In the genomic region with DNA sequence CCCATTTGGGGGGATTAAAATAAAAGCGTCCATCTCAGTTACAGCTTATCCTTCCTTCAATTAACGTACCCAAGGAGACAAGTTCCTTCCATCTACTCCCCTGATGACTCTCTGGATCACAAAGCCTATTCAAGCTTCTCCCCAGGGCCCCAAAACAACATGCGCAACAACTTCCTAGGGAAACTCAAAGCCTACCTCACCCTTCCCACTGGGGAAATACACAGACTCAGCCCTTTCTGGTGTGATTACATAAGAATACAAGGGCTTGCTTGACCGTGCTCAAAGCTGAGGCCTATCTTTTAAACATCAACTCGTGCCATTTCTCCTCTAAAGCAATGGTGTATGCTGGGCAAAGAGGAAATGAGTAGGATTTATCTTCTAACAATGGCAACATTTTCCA, we compare ENCODE assay signal across 12 cellular contexts.
DNase-seq lines count a peak whose midpoint lies in the region; ATAC-seq and TF ChIP-seq lines count a peak whose summit lies in the region.
"Had no signal": no experiment of that assay in that cellular context is flagged by ENCODE, and none has a peak within 500 bp of the region (broad histone marks: within the 10 kb centered on the region; RNA-seq: fewer than 3 reads in every experiment).

No MANE protein-coding gene starts in this region.

- H3K18ac ChIP-seq in IMR-90 (ENCODE audit: low read depth, low read length), result peak overlapping the region; percentile 20; the same call in 1 of the 2 replicates

- peak overlapping the region; percentile 15; the same call in 1 of the 3 replicates for H2BK15ac ChIP-seq in IMR-90 (ENCODE audit: low read depth, low read length)

- peak overlapping the region; percentile 52; the same call in 1 of the 2 replicates for H3K4ac ChIP-seq in IMR-90 (ENCODE audit: low read depth, low read length)

- no peaks in the 10 kb centered on the region for H3K9me3 ChIP-seq in IMR-90 (ENCODE audit: control insufficient read depth, insufficient read depth, low read length)
- no peaks in the 10 kb centered on the region for H3K9me3 ChIP-seq in skeletal muscle tissue (ENCODE audit: control insufficient read depth in 3 of 3, low read length in 3 of 3)

- peak overlapping the region; percentile 16 for H3K27ac Mint-ChIP-seq in activated T-helper 2 cell treated with anti-CD3 and anti-CD28 coated beads, Interferon-gamma antibody, Interleukin-2, Interleukin-4, amounts not matched to agents 10 μg/mL and 5 μg/mL and 100 μg/mL, durations not matched to agents 14 hours and 24 hours and 36 hours
- H3K27ac Mint-ChIP-seq: T-helper 17 cell had no signal

- peaks cover 26% of the 10 kb centered on the region for H3K36me3 ChIP-seq in IMR-90 (ENCODE audit: control insufficient read depth, insufficient read depth, low read length)
- H3K36me3 ChIP-seq in skeletal muscle tissue (ENCODE audit: control insufficient read depth in 3 of 3, insufficient read depth in 3 of 3, low read length in 3 of 3), result peaks cover 0 to 2% (median 2%) of the 10 kb centered on the region in 3 donors
- H3K36me3 ChIP-seq: cardiac muscle cell had no signal

- H2BK120ac ChIP-seq in IMR-90 (ENCODE audit: low read depth, low read length), result peak overlapping the region; percentile 25; the same call in 1 of the 2 replicates

- peak overlapping the region; percentile 79 for H4K5ac ChIP-seq in IMR-90 (ENCODE audit: low read depth, low read length)

- ATAC-seq in IMR-90 (ENCODE audit: low read depth) (no peak), GM21786 (IDR thresholded peaks at IDR 0.05; ENCODE audit: unreplicated experiment) (no peak), HG02981 (IDR thresholded peaks at IDR 0.05; ENCODE audit: unreplicated experiment) (no peak)
- ATAC-seq: T-helper 17 cell had no signal

- H2AK9ac ChIP-seq in IMR-90 (replicated peaks; ENCODE audit: low read depth, low read length, poor library complexity), result no peak overlapping the region

- H4K8ac ChIP-seq in IMR-90 (ENCODE audit: low read depth in 2 of 2, low read length in 2 of 2), result peak overlapping the region; percentile 4 to 18; a peak in 2 of 4 replicates

- TF ChIP-seq CTCF in IMR-90 (conservative IDR thresholded peaks at IDR 0.05; ENCODE audit: low read depth, low read length), result no peak

- no peaks in the 10 kb centered on the region for H3K27me3 Mint-ChIP-seq in activated T-helper 2 cell treated with anti-CD3 and anti-CD28 coated beads, Interferon-gamma antibody, Interleukin-2, Interleukin-4, amounts not matched to agents 10 μg/mL and 5 μg/mL and 100 μg/mL, durations not matched to agents 14 hours and 24 hours and 36 hours (ENCODE audit: low read depth)
- H3K27me3 Mint-ChIP-seq: T-helper 17 cell had no signal

- H3K4me1 ChIP-seq in IMR-90 (ENCODE audit: control insufficient read depth, insufficient read depth, low read length) (peaks cover 8% of the 10 kb centered on the region), skeletal muscle tissue (ENCODE audit: control insufficient read depth in 3 of 3, insufficient read depth in 3 of 3, low read length in 3 of 3) (peaks cover under 1 to 7% (median 2%) of the 10 kb centered on the region in 3 donors)

- 0 out of 2 replicates have a peak overlapping the region, but pooled peaks have one; percentile 70 for H3K23ac ChIP-seq in IMR-90 (ENCODE audit: low read depth, low read length)

- H3K4me3 ChIP-seq in IMR-90 (ENCODE audit: insufficient read depth, low read depth, low read length), result no peak overlapping the region
- H3K4me3 ChIP-seq in skeletal muscle tissue (ENCODE audit: low read length in 3 of 3), result peak overlapping the region in 1 of 3 donors; percentile 12
- H3K4me3 ChIP-seq: cardiac muscle cell had no signal

- no TSS peak for BruUV-seq in IMR-90 (replicated peaks; lab: Mats Ljungman, UMichigan)

- no peaks in the 10 kb centered on the region for H3K9me3 Mint-ChIP-seq in activated T-helper 2 cell treated with anti-CD3 and anti-CD28 coated beads, Interferon-gamma antibody, Interleukin-2, Interleukin-4, amounts not matched to agents 10 μg/mL and 5 μg/mL and 100 μg/mL, durations not matched to agents 14 hours and 24 hours and 36 hours

- peak overlapping the region; percentile 61 for H2BK5ac ChIP-seq in IMR-90 (ENCODE audit: low read depth, low read length, poor library complexity, severe bottlenecking)

- no peak overlapping the region for H3K4me3 Mint-ChIP-seq in activated T-helper 2 cell treated with anti-CD3 and anti-CD28 coated beads, Interferon-gamma antibody, Interleukin-2, Interleukin-4, amounts not matched to agents 10 μg/mL and 5 μg/mL and 100 μg/mL, durations not matched to agents 14 hours and 24 hours and 36 hours (ENCODE audit: low read depth)
- H3K4me3 Mint-ChIP-seq: T-helper 17 cell had no signal

- H3K36me3 Mint-ChIP-seq in activated T-helper 2 cell treated with anti-CD3 and anti-CD28 coated beads, Interferon-gamma antibody, Interleukin-2, Interleukin-4, amounts not matched to agents 10 μg/mL and 5 μg/mL and 100 μg/mL, durations not matched to agents 14 hours and 24 hours and 36 hours (ENCODE audit: low read depth), result peaks cover 69% of the 10 kb centered on the region

- POLR2A ChIA-PET in IMR-90 (lab: Charles Lee; ENCODE audit: unreplicated experiment), result no interaction called here

- no peak for TF ChIP-seq RAD21 in IMR-90 (IDR thresholded peaks at IDR 0.05; ENCODE audit: low read length)

- H4K91ac ChIP-seq in IMR-90 (ENCODE audit: insufficient read depth, low read depth, low read length), result peak overlapping the region; percentile 19

- no peak overlapping the region for H3K9ac ChIP-seq in IMR-90 (ENCODE audit: low read depth, low read length)
- no peak overlapping the region for H3K9ac ChIP-seq in skeletal muscle tissue (ENCODE audit: low read depth in 1 of 3, low read length in 3 of 3)

- peaks cover 60% of the 10 kb centered on the region for H3K4me1 Mint-ChIP-seq in activated T-helper 2 cell treated with anti-CD3 and anti-CD28 coated beads, Interferon-gamma antibody, Interleukin-2, Interleukin-4, amounts not matched to agents 10 μg/mL and 5 μg/mL and 100 μg/mL, durations not matched to agents 14 hours and 24 hours and 36 hours (ENCODE audit: low read depth)

- TF ChIP-seq POLR2A in IMR-90 (IDR thresholded peaks at IDR 0.05; ENCODE audit: low read depth, low read length), result no peak

- peak overlapping the region; percentile 74 for H3K14ac ChIP-seq in IMR-90 (replicated peaks; ENCODE audit: low read depth, low read length)

- WGBS in IMR-90 (ENCODE audit: extremely low coverage in 2 of 2, insufficient read length in 1 of 2), 2 experiments, result no CpG with 5 or more reads among the region's 5 CpGs

- H3K79me1 ChIP-seq in IMR-90 (ENCODE audit: low read depth in 1 of 2, low read length in 2 of 2), result peaks cover 37 to 71% of the 10 kb centered on the region in 2 experiments

- CTCF ChIA-PET in IMR-90 (lab: Yijun Ruan, JAX), result no interaction called here

- peaks cover 14% of the 10 kb centered on the region for H3K9me1 ChIP-seq in IMR-90 (ENCODE audit: insufficient read depth, low read length)

- intact Hi-C loops in IMR-90 (cut with micrococcal nuclease), result no loop called here
- intact Hi-C loops in activated T-helper 2 cell treated with anti-CD3 and anti-CD28 coated beads, Interferon-gamma antibody, Interleukin-2, Interleukin-4, amounts not matched to agents 10 μg/mL and 5 μg/mL and 100 μg/mL, durations not matched to agents 14 hours and 24 hours and 36 hours (cut with micrococcal nuclease), result no loop called here

- dilution Hi-C loops in IMR-90 (cut with HindIII; ENCODE audit: low sequenced_read_pairs, unreplicated experiment), result no loop called here

- H3K27ac ChIP-seq in IMR-90 (ENCODE audit: insufficient read depth, low read length) (peak overlapping the region; percentile 69), skeletal muscle tissue (ENCODE audit: low read depth, low read length) (peak overlapping the region; percentile 14)
- H3K27ac ChIP-seq: cardiac muscle cell had no signal

- H2AFZ ChIP-seq in IMR-90 (replicated peaks; ENCODE audit: low read length, poor library complexity), result no peak overlapping the region

- peak overlapping the region; percentile 31 for H2AK5ac ChIP-seq in IMR-90 (ENCODE audit: low read depth, low read length)

- no peaks in the 10 kb centered on the region for H3K27me3 ChIP-seq in IMR-90 (ENCODE audit: control insufficient read depth, insufficient read depth, low read length)
- no peaks in the 10 kb centered on the region for H3K27me3 ChIP-seq in skeletal muscle tissue (ENCODE audit: control insufficient read depth in 3 of 3, insufficient read depth in 3 of 3, low read length in 3 of 3)
- H3K27me3 ChIP-seq: cardiac muscle cell had no signal

- in situ Hi-C loops in IMR-90 (cut with MboI; ENCODE audit: low sequenced_read_pairs), result no loop called here

- peak overlapping the region; percentile 14; the same call in 1 of the 2 replicates for H3K4me2 ChIP-seq in IMR-90 (ENCODE audit: low read depth, low read length)

- H3K56ac ChIP-seq in IMR-90 (ENCODE audit: extremely low read depth, insufficient read depth, low read length), result 0 out of 2 replicates have a peak overlapping the region, but pooled peaks have one; percentile 39

- peak overlapping the region; percentile 8; the same call in 1 of the 2 replicates for H2BK20ac ChIP-seq in IMR-90 (ENCODE audit: low read depth, low read length)

- DNase-seq in IMR-90, result no peak
- DNase-seq in activated T-helper 2 cell treated with anti-CD3 and anti-CD28 coated beads, Interferon-gamma antibody, Interleukin-2, Interleukin-4, amounts not matched to agents 10 μg/mL and 5 μg/mL and 100 μg/mL, durations not matched to agents 14 hours and 24 hours and 36 hours (ENCODE audit: low spot score), result no peak
- DNase-seq in iPS-NIHi11 (ENCODE audit: low spot score), result peak; percentile 60
- DNase-seq in LoVo (ENCODE audit: low spot score), result no peak
- no peak for DNase-seq in stimulated activated CD4-positive, alpha-beta T cell treated with anti-CD3 and anti-CD28 coated beads, Interleukin-2, amount 100 ng/mL, for 24 hours
- DNase-seq: Kasumi-1, NCI-H82, T-helper 17 cell had no signal

- H4K20me1 ChIP-seq in IMR-90 (ENCODE audit: insufficient read depth, low read length), result peaks cover 32% of the 10 kb centered on the region; the same call in 1 of the 2 replicates

TF ChIP-seq in IMR-90, 13 proteins besides CTCF, POLR2A, EP300 and RAD21 (continues in another document):
- no peak for TF ChIP-seq MAZ (IDR thresholded peaks at IDR 0.05; ENCODE audit: borderline replicate concordance, low read depth, low read length)
- TF ChIP-seq CHD1 (IDR thresholded peaks at IDR 0.05; ENCODE audit: low read depth, low read length), result no peak
- no peak for TF ChIP-seq RCOR1 (IDR thresholded peaks at IDR 0.05; ENCODE audit: insufficient replicate concordance, low read length)
- no peak for TF ChIP-seq MXI1 (IDR thresholded peaks at IDR 0.05; ENCODE audit: borderline replicate concordance, low read depth, low read length)
- no peak for TF ChIP-seq MAFK (IDR thresholded peaks at IDR 0.05; ENCODE audit: low read depth, low read length)
- no peak for TF ChIP-seq CEBPB (IDR thresholded peaks at IDR 0.05; ENCODE audit: low read depth, low read length)
